In genomic region chr11:64306876-64307622, GRCh38 we compare ENCODE assay signal across 8 cellular contexts. TPM values are rescaled to one million over a fixed set of nuclear protein-coding genes. Genes with fewer than 3 reads are reported as not detected.
DNase-seq lines count a peak whose midpoint lies in the region; ATAC-seq and TF ChIP-seq lines count a peak whose summit lies in the region.

No MANE protein-coding gene starts in this region.

- H3K4me1 Mint-ChIP-seq in activated CD4-positive, alpha-beta T cell treated with anti-CD3 and anti-CD28 coated beads, Interleukin-2, amount 10 ng/mL, durations not matched to agents 24 days and 14 days, result peaks cover 23% of the 10 kb centered on the region

- H3K27me3 Mint-ChIP-seq in activated CD4-positive, alpha-beta T cell treated with anti-CD3 and anti-CD28 coated beads, Interleukin-2, amount 10 ng/mL, durations not matched to agents 24 days and 14 days, result no peaks in the 10 kb centered on the region

- H3K27ac ChIP-seq in left lung, result peak overlapping the region in 1 of 2 donors; percentile 95
- no peak overlapping the region for H3K27ac ChIP-seq in thymus (ENCODE audit: low read depth)

- no peaks in the 10 kb centered on the region for H3K9me3 Mint-ChIP-seq in activated CD4-positive, alpha-beta T cell treated with anti-CD3 and anti-CD28 coated beads, Interleukin-2, amount 10 ng/mL, durations not matched to agents 24 days and 14 days

- peak overlapping the region; percentile 56 to 85 for H3K4me3 ChIP-seq in left lung
- peak overlapping the region; percentile 89 for H3K4me3 ChIP-seq in thymus (ENCODE audit: low read length)

- H3K27me3 ChIP-seq in left lung (no peaks in the 10 kb centered on the region), thymus (ENCODE audit: control insufficient read depth, insufficient read depth) (peaks cover 3% of the 10 kb centered on the region)

- H3K9me3 ChIP-seq in left lung (no peaks in the 10 kb centered on the region), thymus (ENCODE audit: control insufficient read depth) (no peaks in the 10 kb centered on the region)

- peak overlapping the region; percentile 88 for H3K27ac Mint-ChIP-seq in activated CD4-positive, alpha-beta T cell treated with anti-CD3 and anti-CD28 coated beads, Interleukin-2, amount 10 ng/mL, durations not matched to agents 24 days and 14 days

- intact Hi-C loops in activated CD4-positive, alpha-beta T cell treated with anti-CD3 and anti-CD28 coated beads, Interleukin-2, amount 10 ng/mL, durations not matched to agents 24 days and 14 days (cut with micrococcal nuclease), result loop anchor here (5.0 to 10.0 kb wide), 3 partner anchors 120 to 470 kb away; partner anchors contain the start of genes COX8A, SF1 and STIP1
- intact Hi-C loops in left lung (cut with DNase I), result no loop called here

- H3K4me1 ChIP-seq in left lung, result peaks cover 14 to 32% of the 10 kb centered on the region in 2 donors
- H3K4me1 ChIP-seq in thymus (ENCODE audit: control insufficient read depth, insufficient read depth, low read length), result peaks cover 10% of the 10 kb centered on the region

- H3K4me3 Mint-ChIP-seq in activated CD4-positive, alpha-beta T cell treated with anti-CD3 and anti-CD28 coated beads, Interleukin-2, amount 10 ng/mL, durations not matched to agents 24 days and 14 days, result peak overlapping the region; percentile 94

- peaks cover 21% of the 10 kb centered on the region for H3K36me3 Mint-ChIP-seq in activated CD4-positive, alpha-beta T cell treated with anti-CD3 and anti-CD28 coated beads, Interleukin-2, amount 10 ng/mL, durations not matched to agents 24 days and 14 days (ENCODE audit: low read depth)

- 91% methylated on average over 15 of the region's 15 CpGs for WGBS in thymus

- peaks cover 0 to 27% of the 10 kb centered on the region in 2 donors for H3K36me3 ChIP-seq in left lung
- peaks cover 14% of the 10 kb centered on the region for H3K36me3 ChIP-seq in thymus (ENCODE audit: control insufficient read depth, insufficient read depth)

- no peak for DNase-seq in activated CD4-positive, alpha-beta T cell treated with anti-CD3 and anti-CD28 coated beads, Interleukin-2, amount 10 ng/mL, durations not matched to agents 24 days and 14 days
- DNase-seq in activated CD4-positive, alpha-beta T cell treated with anti-CD3 and anti-CD28 coated beads for 48 hours, result no peak
- DNase-seq in amniotic epithelial cell (ENCODE audit: low read depth) (peak; percentile 61), left lung (peak in 1 of 2 donors; percentile 81), AG08395 (ENCODE audit: low spot score) (no peak)

- no peak for TF ChIP-seq CTCF in left lung (IDR thresholded peaks at IDR 0.05)

- ATAC-seq in left lung (no peak), HG03097 (IDR thresholded peaks at IDR 0.05; ENCODE audit: low FRiP score, unreplicated experiment) (no peak), HG02852 (IDR thresholded peaks at IDR 0.05; ENCODE audit: unreplicated experiment) (no peak)

RNA-seq across cellular contexts. Expression of gene ESRRA, which starts 1.7 kb away (rescaled TPM):
- 59.6 and 60.6 TPM in 2 replicates for total RNA-seq in activated CD4-positive, alpha-beta T cell treated with anti-CD3 and anti-CD28 coated beads, Interleukin-2, amount 10 ng/mL, durations not matched to agents 24 days and 14 days
- total RNA-seq in left lung, result 10 to 100 TPM; 42.8 to 60.1 TPM
- 48.0 TPM for polyA plus RNA-seq in thymus

RNA-seq across cellular contexts. Expression of gene CATSPERZ, which starts 6.9 kb away (rescaled TPM):
- not detected in 2 replicates for total RNA-seq in activated CD4-positive, alpha-beta T cell treated with anti-CD3 and anti-CD28 coated beads, Interleukin-2, amount 10 ng/mL, durations not matched to agents 24 days and 14 days
- total RNA-seq in left lung, result not detected
- 0.78 TPM for polyA plus RNA-seq in thymus

RNA-seq across cellular contexts. Expression of gene TRMT112, which starts 10.3 kb away (rescaled TPM):
- 319 and 320 TPM in 2 replicates for total RNA-seq in activated CD4-positive, alpha-beta T cell treated with anti-CD3 and anti-CD28 coated beads, Interleukin-2, amount 10 ng/mL, durations not matched to agents 24 days and 14 days
- total RNA-seq in left lung, result 100 to 1,000 TPM; 178 to 196 TPM
- 294 TPM for polyA plus RNA-seq in thymus

RNA-seq across cellular contexts. Expression of gene PRDX5, which starts 10.9 kb away (rescaled TPM):
- total RNA-seq in activated CD4-positive, alpha-beta T cell treated with anti-CD3 and anti-CD28 coated beads, Interleukin-2, amount 10 ng/mL, durations not matched to agents 24 days and 14 days, result 98.0 and 104 TPM in 2 replicates
- 100 to 1,000 TPM; 165 to 208 TPM for total RNA-seq in left lung
- polyA plus RNA-seq in thymus, result 286 TPM

RNA-seq across cellular contexts. Expression of gene KCNK4, which starts 15.9 kb away (rescaled TPM):
- 0.23 and 0.24 TPM in 2 replicates for total RNA-seq in activated CD4-positive, alpha-beta T cell treated with anti-CD3 and anti-CD28 coated beads, Interleukin-2, amount 10 ng/mL, durations not matched to agents 24 days and 14 days
- not detected for total RNA-seq in left lung
- not detected for polyA plus RNA-seq in thymus
